Comparison of ENCODE assay signal across 24 cellular contexts in the genomic region with DNA sequence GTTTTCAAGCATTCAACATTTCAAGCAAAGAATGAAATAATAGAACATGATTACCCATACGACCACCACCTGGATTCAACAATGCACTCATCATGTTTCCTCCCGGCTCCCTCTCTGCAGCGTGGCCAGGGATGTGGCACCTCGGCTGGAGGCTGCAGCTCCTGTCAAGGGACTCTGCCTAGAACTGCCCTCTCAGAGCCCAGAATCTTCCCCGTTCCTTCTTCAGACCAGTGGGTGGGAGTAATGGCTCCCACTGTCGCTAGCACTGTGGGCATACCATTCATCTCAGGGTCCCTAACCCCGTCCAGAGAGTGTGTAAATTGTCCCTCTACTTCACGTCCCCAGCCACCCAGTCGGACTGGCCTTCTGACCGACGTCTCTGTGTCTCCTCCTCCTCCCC.
"Had no signal": no experiment of that assay in that cellular context is flagged by ENCODE, and none has a peak within 500 bp of the region (broad histone marks: within the 10 kb centered on the region; RNA-seq: fewer than 3 reads in every experiment).

No MANE protein-coding gene starts in this region.

- H3K9ac ChIP-seq: KMS-11, SK-N-SH had no signal

- H3K9me3 ChIP-seq: SK-N-SH had no signal

- H3K4me2 ChIP-seq: KMS-11, SK-N-SH had no signal

- DNase-seq: Kasumi-1, MM.1S, NCI-H1092 treated with DMSO at 0.1 percent for 48 hours, NCI-H1436, NCI-H187, NCI-H2029, NCI-H2081 treated with DMSO at 0.1 percent for 48 hours, NCI-H2171, NCI-H226, NCI-H446, NCI-H510A, NCI-H524 treated with DMSO at 0.1 percent for 48 hours, NCI-H69, NCI-H774, PC-3, SHP77, SK-N-SH, SW 1271 had no signal

- H3K4me3 Mint-ChIP-seq: IgD-negative memory B cell had no signal

- H3K27ac ChIP-seq: KMS-11, RWPE1 had no signal

- H3K27ac Mint-ChIP-seq: IgD-negative memory B cell had no signal

- H3K4me1 Mint-ChIP-seq: IgD-negative memory B cell had no signal

- H3K4me3 ChIP-seq: K562 had no signal

- H3K36me3 Mint-ChIP-seq: IgD-negative memory B cell had no signal

- ATAC-seq: HepG2, K562, Panc1, PC-3 had no signal
